ENCODE assay signal across 8 cellular contexts in the genomic region with DNA sequence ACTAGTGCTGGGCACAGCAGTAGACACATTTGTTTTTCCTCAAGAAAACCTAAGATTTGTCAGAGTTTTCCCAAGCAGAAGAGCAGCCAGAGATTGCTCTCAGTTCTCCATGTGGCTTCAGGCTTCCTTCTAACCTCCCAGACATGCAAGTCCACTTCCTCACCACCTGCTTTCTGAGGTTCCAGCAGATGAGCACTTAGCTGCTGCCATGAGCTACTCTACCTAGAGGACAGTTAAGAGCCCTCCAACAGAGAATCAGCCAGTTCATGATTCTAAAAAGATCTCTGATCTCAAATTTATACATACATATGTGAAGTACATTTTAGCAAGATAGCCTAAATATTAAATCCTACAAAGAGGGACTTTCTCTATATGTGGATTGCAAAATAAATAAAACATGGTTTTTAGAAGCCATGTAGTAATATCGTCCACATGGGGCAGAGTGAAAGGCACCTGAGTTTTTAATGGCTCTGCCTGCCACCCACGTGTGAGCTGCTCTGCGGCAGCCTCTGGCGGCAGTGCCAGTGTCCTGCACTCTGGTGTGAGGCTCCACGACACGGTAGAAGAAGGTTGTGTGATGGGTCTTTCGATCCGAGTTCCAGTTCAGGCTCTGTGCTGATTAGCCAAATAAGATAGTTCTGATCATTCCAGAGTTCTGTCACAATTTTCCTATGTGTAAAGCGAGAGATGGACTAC. TPM values are rescaled to one million over a fixed set of nuclear protein-coding genes. Genes with fewer than 3 reads are reported as not detected.
DNase-seq lines count a peak whose midpoint lies in the region; ATAC-seq and TF ChIP-seq lines count a peak whose summit lies in the region.

No MANE protein-coding gene starts in this region.

- H3K27ac ChIP-seq in suprapubic skin = no peak overlapping the region

- WGBS in suprapubic skin = 66% methylated on average over 9 of the region's 9 CpGs

- H3K4me1 Mint-ChIP-seq in mesothelial cell of epicardium = peaks cover 12% of the 10 kb centered on the region

- H3K4me1 ChIP-seq in suprapubic skin = peaks cover 13% of the 10 kb centered on the region

- peak; percentile 98 for ATAC-seq in GM21723 (IDR thresholded peaks at IDR 0.05; ENCODE audit: unreplicated experiment)

- H3K4me3 ChIP-seq in WI38 (ENCODE audit: low read depth, low read length) (no peak overlapping the region), suprapubic skin (no peak overlapping the region)

- peaks cover 2% of the 10 kb centered on the region for H3K36me3 ChIP-seq in suprapubic skin

- H3K27me3 Mint-ChIP-seq in mesothelial cell of epicardium (ENCODE audit: low read depth) = no peaks in the 10 kb centered on the region

- TF ChIP-seq CTCF in WI38 (IDR thresholded peaks at IDR 0.05; ENCODE audit: low read depth, low read length) (peak; percentile 46), mesothelial cell of epicardium (IDR thresholded peaks at IDR 0.05; ENCODE audit: unreplicated experiment) (peak; percentile 42), suprapubic skin (IDR thresholded peaks at IDR 0.05) (peak; percentile 38 to 59)

- TF ChIP-seq POLR2A in suprapubic skin (IDR thresholded peaks at IDR 0.05) = no peak

- no peaks in the 10 kb centered on the region for H3K36me3 Mint-ChIP-seq in mesothelial cell of epicardium

- H3K9me3 Mint-ChIP-seq in mesothelial cell of epicardium = no peaks in the 10 kb centered on the region

- DNase-seq in ELF-1 (ENCODE audit: low read depth, low spot score) = peak; percentile 37
- DNase-seq in LHCN-M2 (ENCODE audit: low read depth) = peak; percentile 9
- DNase-seq in central memory CD4-positive, alpha-beta T cell = peak; percentile 53
- DNase-seq in mesothelial cell of epicardium (ENCODE audit: low spot score in 2 of 2, unreplicated experiment in 2 of 2) = no peak
- no peak for DNase-seq in suprapubic skin (ENCODE audit: low spot score in 2 of 2)
- no peak for DNase-seq in ureter (ENCODE audit: low spot score)

- no peak for TF ChIP-seq EP300 in suprapubic skin (IDR thresholded peaks at IDR 0.05)

- no peak overlapping the region for H3K27ac Mint-ChIP-seq in mesothelial cell of epicardium

- no peaks in the 10 kb centered on the region for H3K9me3 ChIP-seq in suprapubic skin

- H3K27me3 ChIP-seq in suprapubic skin = no peaks in the 10 kb centered on the region

- H3K4me3 Mint-ChIP-seq in mesothelial cell of epicardium = no peak overlapping the region

RNA-seq across cellular contexts. Expression of gene CYP4V2, which starts 10.3 kb away (rescaled TPM):
- total RNA-seq in LHCN-M2 (2014; rRNA removed) (22.4 and 27.5 TPM in 2 replicates), mesothelial cell of epicardium (4.0 to 4.7 TPM (median 4.5 TPM) in 3 replicates), suprapubic skin (10 to 100 TPM in 1 of 4 donors, 1 to 10 TPM in 3; 7.0 to 12.1 (median 7.9) TPM), ureter (47.3 TPM)
- polyA plus RNA-seq in LHCN-M2 (2012) = 6.9 TPM

RNA-seq across cellular contexts. Expression of gene KLKB1, which starts 25.6 kb away (rescaled TPM):
- total RNA-seq in LHCN-M2 (2014; rRNA removed) = 0.19 TPM in 1 of 2 replicates, not detected in the other
- polyA plus RNA-seq in LHCN-M2 (2012) = 0.11 TPM
- total RNA-seq in mesothelial cell of epicardium = not detected in 3 replicates
- total RNA-seq in suprapubic skin = not detected
- 1.2 TPM for total RNA-seq in ureter

Comparison
In these comparisons a context has a peak if more than half of its experiments do, and no peak if none do; other contexts are left out.
1. DNase-seq: peak in ELF-1 (single experiment), LHCN-M2 (single experiment) and central memory CD4-positive, alpha-beta T cell (single experiment); none in mesothelial cell of epicardium (0 of 2), suprapubic skin (0 of 2) and ureter (single experiment).
2. Peak in every context shown above with its lines, with median percentiles within 50 percentile points of each other: CTCF ChIP-seq.